Comparison of ENCODE assay signal across 16 cellular contexts in the genomic region with DNA sequence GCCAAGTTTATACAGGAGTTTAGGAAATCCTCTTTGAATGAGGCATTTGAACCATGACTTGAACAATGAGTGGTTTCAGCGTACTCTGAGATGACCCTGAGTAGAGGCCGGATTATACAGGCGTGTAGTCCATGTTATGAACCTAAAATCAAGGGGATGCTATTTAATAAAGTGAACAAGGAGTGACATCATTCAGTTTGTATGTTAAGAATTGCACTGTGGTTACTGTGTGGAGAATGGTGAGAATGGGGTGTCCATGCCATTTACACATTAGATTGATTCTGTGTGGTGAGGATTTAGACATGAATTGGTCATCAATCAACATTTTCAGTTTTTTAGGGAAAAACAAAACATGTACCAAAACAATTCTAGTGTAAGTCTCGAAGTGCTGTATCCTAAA.
DNase-seq lines count a peak whose midpoint lies in the region; ATAC-seq, FAIRE-seq and TF ChIP-seq lines count a peak whose summit lies in the region.
"Had no signal": no experiment of that assay in that cellular context is flagged by ENCODE, and none has a peak within 500 bp of the region (broad histone marks: within the 10 kb centered on the region; RNA-seq: fewer than 3 reads in every experiment).

No MANE protein-coding gene starts in this region.

- no peak for ATAC-seq in HG02623 (IDR thresholded peaks at IDR 0.05; ENCODE audit: unreplicated experiment)

- H3K9me3 Mint-ChIP-seq in activated CD4-positive, alpha-beta T cell treated with anti-CD3 and anti-CD28 coated beads, Interleukin-2, amount 10 ng/mL, durations not matched to agents 24 days and 14 days: peaks cover 14% of the 10 kb centered on the region
- H3K9me3 Mint-ChIP-seq in astrocyte (ENCODE audit: unreplicated experiment): no peaks in the 10 kb centered on the region
- no peaks in the 10 kb centered on the region for H3K9me3 Mint-ChIP-seq in glutamatergic neuron (ENCODE audit: unreplicated experiment)

- no peak overlapping the region for H3K27ac ChIP-seq in astrocyte (ENCODE audit: low read depth, low read length)
- H3K27ac ChIP-seq: 22Rv1, BLaER1 had no signal

- H3K4me3 ChIP-seq in astrocyte (ENCODE audit: insufficient read depth, low read depth, low read length): no peak overlapping the region
- H3K4me3 ChIP-seq: BLaER1 had no signal

- no peak overlapping the region for H3K4me2 ChIP-seq in astrocyte (ENCODE audit: low read length)
- H3K4me2 ChIP-seq: BLaER1 had no signal

- no peaks in the 10 kb centered on the region for H3K27me3 ChIP-seq in astrocyte (ENCODE audit: insufficient read depth, low read length)
- H3K27me3 ChIP-seq: BLaER1 had no signal

- intact Hi-C loops in activated CD4-positive, alpha-beta T cell treated with anti-CD3 and anti-CD28 coated beads, Interleukin-2, amount 10 ng/mL, durations not matched to agents 24 days and 14 days (cut with micrococcal nuclease): loop anchor here (5.0 kb wide), 2 partner anchors 105 to 335 kb away; no protein-coding TSS in a partner anchor

- TF ChIP-seq CTCF in astrocyte (IDR thresholded peaks at IDR 0.05; ENCODE audit: insufficient read depth, low read depth, low read length) (no peak), glutamatergic neuron (IDR thresholded peaks at IDR 0.05; ENCODE audit: partially characterized antibody, unreplicated experiment) (no peak)

- H3K27me3 Mint-ChIP-seq in activated CD4-positive, alpha-beta T cell treated with anti-CD3 and anti-CD28 coated beads, Interleukin-2, amount 10 ng/mL, durations not matched to agents 24 days and 14 days: no peaks in the 10 kb centered on the region
- H3K27me3 Mint-ChIP-seq in astrocyte (ENCODE audit: low read depth, unreplicated experiment) (no peaks in the 10 kb centered on the region), glutamatergic neuron (ENCODE audit: unreplicated experiment) (no peaks in the 10 kb centered on the region)

- H3K79me2 ChIP-seq in astrocyte (ENCODE audit: insufficient read depth, low read length): no peaks in the 10 kb centered on the region

- H3K36me3 ChIP-seq in astrocyte (ENCODE audit: insufficient read depth, low read length): no peaks in the 10 kb centered on the region
- H3K36me3 ChIP-seq: BLaER1 had no signal

- H3K9me3 ChIP-seq in astrocyte (ENCODE audit: insufficient read depth, low read depth, low read length): no peaks in the 10 kb centered on the region
- H3K9me3 ChIP-seq: BLaER1 had no signal

- DNase-seq in activated CD4-positive, alpha-beta T cell treated with anti-CD3 and anti-CD28 coated beads, Interleukin-2, amount 10 ng/mL, durations not matched to agents 24 days and 14 days: peak; percentile 34
- DNase-seq in activated CD4-positive, alpha-beta T cell treated with anti-CD3 and anti-CD28 coated beads, Interleukin-2, amount 50 U/mL, for 1 hour: no peak
- DNase-seq in astrocyte (ENCODE audit: low read depth) (peak; percentile 30), non-pigmented ciliary epithelial cell (ENCODE audit: low read depth) (peak; percentile 9), superior temporal gyrus (ENCODE audit: extremely low spot score) (no peak), glutamatergic neuron (no peak), SIG-M5 treated with dmso at 0.1 percent for 504 hours (lab: John Stamatoyannopoulos, UW; ENCODE audit: unreplicated experiment) (no peak)
- DNase-seq: AML-193, H7, KG1 had no signal

- H3K4me1 ChIP-seq in astrocyte (ENCODE audit: insufficient read depth, low read length): no peaks in the 10 kb centered on the region

- no peaks in the 10 kb centered on the region for H3K36me3 Mint-ChIP-seq in activated CD4-positive, alpha-beta T cell treated with anti-CD3 and anti-CD28 coated beads, Interleukin-2, amount 10 ng/mL, durations not matched to agents 24 days and 14 days (ENCODE audit: low read depth)
- H3K36me3 Mint-ChIP-seq in astrocyte (ENCODE audit: low read depth, unreplicated experiment) (no peaks in the 10 kb centered on the region), glutamatergic neuron (ENCODE audit: unreplicated experiment) (no peaks in the 10 kb centered on the region)
- H3K36me3 Mint-ChIP-seq: IgD-negative memory B cell had no signal

- no peaks in the 10 kb centered on the region for H4K20me1 ChIP-seq in astrocyte (ENCODE audit: insufficient read depth, low read length)
- H4K20me1 ChIP-seq: BLaER1 had no signal

- peaks cover 10% of the 10 kb centered on the region for H3K4me1 Mint-ChIP-seq in activated CD4-positive, alpha-beta T cell treated with anti-CD3 and anti-CD28 coated beads, Interleukin-2, amount 10 ng/mL, durations not matched to agents 24 days and 14 days
- H3K4me1 Mint-ChIP-seq in astrocyte (ENCODE audit: low read depth, unreplicated experiment): peaks cover 16% of the 10 kb centered on the region
- no peaks in the 10 kb centered on the region for H3K4me1 Mint-ChIP-seq in glutamatergic neuron (ENCODE audit: low read depth, unreplicated experiment)

- H3K4me3 Mint-ChIP-seq in activated CD4-positive, alpha-beta T cell treated with anti-CD3 and anti-CD28 coated beads, Interleukin-2, amount 10 ng/mL, durations not matched to agents 24 days and 14 days: no peak overlapping the region
- no peak overlapping the region for H3K4me3 Mint-ChIP-seq in astrocyte (ENCODE audit: unreplicated experiment)
- no peak overlapping the region for H3K4me3 Mint-ChIP-seq in glutamatergic neuron (ENCODE audit: unreplicated experiment)
- H3K4me3 Mint-ChIP-seq: IgD-negative memory B cell had no signal

- H3K9ac ChIP-seq in astrocyte (ENCODE audit: low read length): no peak overlapping the region
- H3K9ac ChIP-seq: BLaER1 had no signal

- FAIRE-seq in astrocyte (lab: Jason Lieb, UNC): no peak
- FAIRE-seq: G401.6, GM19239 had no signal

- no peak overlapping the region for H2AFZ ChIP-seq in astrocyte (ENCODE audit: low read depth, low read length)

- no peak overlapping the region for H3K27ac Mint-ChIP-seq in activated CD4-positive, alpha-beta T cell treated with anti-CD3 and anti-CD28 coated beads, Interleukin-2, amount 10 ng/mL, durations not matched to agents 24 days and 14 days
- H3K27ac Mint-ChIP-seq in astrocyte (ENCODE audit: unreplicated experiment) (no peak overlapping the region), glutamatergic neuron (ENCODE audit: unreplicated experiment) (no peak overlapping the region)
- H3K27ac Mint-ChIP-seq: IgD-negative memory B cell had no signal

Comparison
In these comparisons a context has a peak if more than half of its experiments do, and no peak if none do; other contexts are left out.
1. DNase-seq: peak in activated CD4-positive, alpha-beta T cell treated with anti-CD3 and anti-CD28 coated beads, Interleukin-2, amount 10 ng/mL, durations not matched to agents 24 days and 14 days (single experiment), astrocyte (single experiment) and non-pigmented ciliary epithelial cell (single experiment); none in activated CD4-positive, alpha-beta T cell treated with anti-CD3 and anti-CD28 coated beads, Interleukin-2, amount 50 U/mL, for 1 hour (single experiment), superior temporal gyrus (single experiment), glutamatergic neuron (single experiment) and SIG-M5 treated with dmso at 0.1 percent for 504 hours (single experiment).